In genomic region chr12:6620137-6620884, GRCh38 we compare ENCODE assay signal across 8 cellular contexts. TPM values are rescaled to one million over a fixed set of nuclear protein-coding genes. Genes with fewer than 3 reads are reported as not detected.
DNase-seq lines count a peak whose midpoint lies in the region; ATAC-seq, FAIRE-seq and TF ChIP-seq lines count a peak whose summit lies in the region.

No MANE protein-coding gene starts in this region.

- intact Hi-C loops in activated T-helper 1 cell treated with anti-CD3 and anti-CD28 coated beads, Interleukin-12 subunit alpha, Interleukin-12 subunit beta, Interleukin-2, Interleukin-4 antibody, amounts not matched to agents 30 ng/mL and 10 ng/mL and 1 ng/mL, durations not matched to agents 14 hours and 24 hours and 36 hours (cut with micrococcal nuclease): no loop called here
- intact Hi-C loops in prostate gland (cut with DNase I): no loop called here
- intact Hi-C loops in lower leg skin (cut with DNase I; ENCODE audit: low total_unique reads): no loop called here

- H3K9me3 Mint-ChIP-seq in activated T-helper 1 cell treated with anti-CD3 and anti-CD28 coated beads, Interleukin-12 subunit alpha, Interleukin-12 subunit beta, Interleukin-2, Interleukin-4 antibody, amounts not matched to agents 30 ng/mL and 10 ng/mL and 1 ng/mL, durations not matched to agents 14 hours and 24 hours and 36 hours: no peaks in the 10 kb centered on the region

- H3K4me3 ChIP-seq in gastroesophageal sphincter (peak overlapping the region in 1 of 2 donors; percentile 32), prostate gland (no peak overlapping the region), lower leg skin (ENCODE audit: low read depth, poor library complexity, severe bottlenecking) (no peak overlapping the region)

- H3K9ac ChIP-seq in ES-I3 (ENCODE audit: low read depth, low read length): peak overlapping the region; percentile 1; the same call in 1 of the 2 replicates

- WGBS in gastroesophageal sphincter (ENCODE audit: low coverage in 1 of 2), 2 donors: 44 to 70% methylated on average over 8 to 16 of the region's 88 CpGs
- 36% methylated on average over 63 of the region's 88 CpGs for WGBS in prostate gland
- WGBS in lower leg skin, 2 donors: 59 to 75% methylated on average over 62 to 82 of the region's 88 CpGs

- no peak overlapping the region for H3K27ac ChIP-seq in gastroesophageal sphincter
- H3K27ac ChIP-seq in prostate gland: no peak overlapping the region

- TF ChIP-seq POLR2A in gastroesophageal sphincter (IDR thresholded peaks at IDR 0.05): no peak
- no peak for TF ChIP-seq POLR2A in prostate gland (IDR thresholded peaks at IDR 0.05)
- TF ChIP-seq POLR2A in GM12891 (IDR thresholded peaks at IDR 0.05; ENCODE audit: low read depth, low read length): no peak
- TF ChIP-seq POLR2A in lower leg skin (IDR thresholded peaks at IDR 0.05): no peak

- H3K4me3 Mint-ChIP-seq in activated T-helper 1 cell treated with anti-CD3 and anti-CD28 coated beads, Interleukin-12 subunit alpha, Interleukin-12 subunit beta, Interleukin-2, Interleukin-4 antibody, amounts not matched to agents 30 ng/mL and 10 ng/mL and 1 ng/mL, durations not matched to agents 14 hours and 24 hours and 36 hours: peak overlapping the region; percentile 51

- H3K27ac Mint-ChIP-seq in activated T-helper 1 cell treated with anti-CD3 and anti-CD28 coated beads, Interleukin-12 subunit alpha, Interleukin-12 subunit beta, Interleukin-2, Interleukin-4 antibody, amounts not matched to agents 30 ng/mL and 10 ng/mL and 1 ng/mL, durations not matched to agents 14 hours and 24 hours and 36 hours: no peak overlapping the region

- H3K36me3 ChIP-seq in ES-I3 (ENCODE audit: insufficient read depth, low read length) (no peaks in the 10 kb centered on the region), gastroesophageal sphincter (no peaks in the 10 kb centered on the region), prostate gland (no peaks in the 10 kb centered on the region)

- H3K4me1 Mint-ChIP-seq in activated T-helper 1 cell treated with anti-CD3 and anti-CD28 coated beads, Interleukin-12 subunit alpha, Interleukin-12 subunit beta, Interleukin-2, Interleukin-4 antibody, amounts not matched to agents 30 ng/mL and 10 ng/mL and 1 ng/mL, durations not matched to agents 14 hours and 24 hours and 36 hours (ENCODE audit: low read depth): peaks cover 9% of the 10 kb centered on the region

- DNase-seq in activated T-helper 1 cell treated with anti-CD3 and anti-CD28 coated beads, Interleukin-12 subunit alpha, Interleukin-12 subunit beta, Interleukin-2, Interleukin-4 antibody, amounts not matched to agents 30 ng/mL and 10 ng/mL and 1 ng/mL, durations not matched to agents 14 hours and 24 hours and 36 hours (ENCODE audit: low spot score): peak; percentile 42
- DNase-seq in prostate gland (ENCODE audit: low spot score): no peak
- DNase-seq in HUDEP-2 (lab: John Stamatoyannopoulos, UW; ENCODE audit: unreplicated experiment in 76 of 76): no peak
- DNase-seq in GM12891 (ENCODE audit: insufficient read length, low spot score): no peak
- DNase-seq in lower leg skin (ENCODE audit: low spot score in 2 of 2): no peak

- FAIRE-seq in GM12891 (lab: Jason Lieb, UNC): no peak

- peak; percentile 55 for ATAC-seq in gastroesophageal sphincter
- no peak for ATAC-seq in GM18502 (IDR thresholded peaks at IDR 0.05; ENCODE audit: poor library complexity, unreplicated experiment)

- peak in 3 of 4 experiments; percentile 38 to 71 (median 54) for TF ChIP-seq CTCF in gastroesophageal sphincter (IDR thresholded peaks at IDR 0.05)
- TF ChIP-seq CTCF in prostate gland (IDR thresholded peaks at IDR 0.05): peak in 3 of 4 experiments; percentile 17 to 42 (median 33)
- no peak for TF ChIP-seq CTCF in lower leg skin (IDR thresholded peaks at IDR 0.05)

- no peaks in the 10 kb centered on the region for H3K9me3 ChIP-seq in ES-I3 (ENCODE audit: control insufficient read depth, insufficient read depth, low read length)
- no peaks in the 10 kb centered on the region for H3K9me3 ChIP-seq in gastroesophageal sphincter
- H3K9me3 ChIP-seq in prostate gland: no peaks in the 10 kb centered on the region

- H3K36me3 Mint-ChIP-seq in activated T-helper 1 cell treated with anti-CD3 and anti-CD28 coated beads, Interleukin-12 subunit alpha, Interleukin-12 subunit beta, Interleukin-2, Interleukin-4 antibody, amounts not matched to agents 30 ng/mL and 10 ng/mL and 1 ng/mL, durations not matched to agents 14 hours and 24 hours and 36 hours (ENCODE audit: low read depth): no peaks in the 10 kb centered on the region

- no peaks in the 10 kb centered on the region for H3K27me3 Mint-ChIP-seq in activated T-helper 1 cell treated with anti-CD3 and anti-CD28 coated beads, Interleukin-12 subunit alpha, Interleukin-12 subunit beta, Interleukin-2, Interleukin-4 antibody, amounts not matched to agents 30 ng/mL and 10 ng/mL and 1 ng/mL, durations not matched to agents 14 hours and 24 hours and 36 hours (ENCODE audit: insufficient read depth)

- H3K27me3 ChIP-seq in gastroesophageal sphincter (peaks cover 25% of the 10 kb centered on the region), prostate gland (replicated peaks; ENCODE audit: insufficient read depth) (no peaks in the 10 kb centered on the region)

- no peaks in the 10 kb centered on the region for H3K4me1 ChIP-seq in ES-I3 (ENCODE audit: insufficient read depth, low read length)
- H3K4me1 ChIP-seq in gastroesophageal sphincter: peaks cover 0 to 9% (median 3%) of the 10 kb centered on the region in 3 donors
- no peaks in the 10 kb centered on the region for H3K4me1 ChIP-seq in prostate gland (replicated peaks)

- TF ChIP-seq EP300 in gastroesophageal sphincter (IDR thresholded peaks at IDR 0.05): no peak

TF ChIP-seq in GM12891, 5 proteins besides CTCF, POLR2A, EP300 and RAD21:
- TF ChIP-seq TAF1 (IDR thresholded peaks at IDR 0.05; ENCODE audit: low read depth, low read length): no peak
- no peak for TF ChIP-seq SPI1 (IDR thresholded peaks at IDR 0.05; ENCODE audit: low read depth, low read length)
- TF ChIP-seq POLR2AphosphoS5 (IDR thresholded peaks at IDR 0.05; ENCODE audit: low read depth, low read length): no peak
- TF ChIP-seq POU2F2 (IDR thresholded peaks at IDR 0.05; ENCODE audit: low read depth, low read length): no peak
- no peak for TF ChIP-seq PAX5 (IDR thresholded peaks at IDR 0.05; ENCODE audit: insufficient read depth, low read length, severe bottlenecking)

RNA-seq across cellular contexts. Expression of gene CHD4, which starts 13.1 kb away (rescaled TPM):
- total RNA-seq in activated T-helper 1 cell treated with anti-CD3 and anti-CD28 coated beads, Interleukin-12 subunit alpha, Interleukin-12 subunit beta, Interleukin-2, Interleukin-4 antibody, amounts not matched to agents 30 ng/mL and 10 ng/mL and 1 ng/mL, durations not matched to agents 14 hours and 24 hours and 36 hours: 348 and 368 TPM in 2 replicates
- total RNA-seq in gastroesophageal sphincter (100 to 1,000 TPM; 133 to 266 (median 219) TPM), prostate gland (100 to 1,000 TPM; 124 to 240 TPM), lower leg skin (100 to 1,000 TPM; 167 to 235 (median 205) TPM)
- 101 TPM for polyA plus RNA-seq in GM12891 (2012; ENCODE audit: low read depth, missing spikeins)

RNA-seq across cellular contexts. Expression of gene LPAR5, which starts 15.4 kb away (rescaled TPM):
- total RNA-seq in activated T-helper 1 cell treated with anti-CD3 and anti-CD28 coated beads, Interleukin-12 subunit alpha, Interleukin-12 subunit beta, Interleukin-2, Interleukin-4 antibody, amounts not matched to agents 30 ng/mL and 10 ng/mL and 1 ng/mL, durations not matched to agents 14 hours and 24 hours and 36 hours: 2.8 and 3.1 TPM in 2 replicates
- total RNA-seq in gastroesophageal sphincter: 1 to 10 TPM in 2 of 4 donors, under 1 TPM in 2; 0.47 to 2.0 (median 1.2) TPM
- total RNA-seq in prostate gland: 1 to 10 TPM in 1 of 2 donors, under 1 TPM in 1; 0.59 to 1.9 TPM
- 2.9 TPM for polyA plus RNA-seq in GM12891 (2012; ENCODE audit: low read depth, missing spikeins)
- 10 to 100 TPM; 11.0 to 16.4 (median 12.4) TPM for total RNA-seq in lower leg skin

RNA-seq across cellular contexts. Expression of gene ACRBP, which starts 26.9 kb away (rescaled TPM):
- total RNA-seq in activated T-helper 1 cell treated with anti-CD3 and anti-CD28 coated beads, Interleukin-12 subunit alpha, Interleukin-12 subunit beta, Interleukin-2, Interleukin-4 antibody, amounts not matched to agents 30 ng/mL and 10 ng/mL and 1 ng/mL, durations not matched to agents 14 hours and 24 hours and 36 hours: 0.83 and 1.0 TPM in 2 replicates
- 1 to 10 TPM in 2 of 4 donors, under 1 TPM in 1, not detected in 1; 0.81 to 3.2 (median 2.4) TPM for total RNA-seq in gastroesophageal sphincter
- total RNA-seq in prostate gland: 10 to 100 TPM in 1 of 2 donors, 1 to 10 TPM in 1; 2.3 to 49.6 TPM
- 0.87 TPM for polyA plus RNA-seq in GM12891 (2012; ENCODE audit: low read depth, missing spikeins)
- total RNA-seq in lower leg skin: 1 to 10 TPM in 2 of 4 donors, under 1 TPM in 2; 0.42 to 8.6 (median 0.76) TPM

RNA-seq across cellular contexts. Expression of gene ING4, which starts 42.6 kb away (rescaled TPM):
- total RNA-seq in activated T-helper 1 cell treated with anti-CD3 and anti-CD28 coated beads, Interleukin-12 subunit alpha, Interleukin-12 subunit beta, Interleukin-2, Interleukin-4 antibody, amounts not matched to agents 30 ng/mL and 10 ng/mL and 1 ng/mL, durations not matched to agents 14 hours and 24 hours and 36 hours: 14.6 and 15.0 TPM in 2 replicates
- total RNA-seq in gastroesophageal sphincter: 10 to 100 TPM; 43.2 to 63.8 (median 54.3) TPM
- 10 to 100 TPM; 75.5 to 78.9 TPM for total RNA-seq in prostate gland
- 35.4 TPM for polyA plus RNA-seq in GM12891 (2012; ENCODE audit: low read depth, missing spikeins)
- total RNA-seq in lower leg skin: 10 to 100 TPM; 40.8 to 63.6 (median 56.0) TPM

RNA-seq across cellular contexts. Expression of gene NOP2, which starts 52.2 kb away (rescaled TPM):
- 194 and 196 TPM in 2 replicates for total RNA-seq in activated T-helper 1 cell treated with anti-CD3 and anti-CD28 coated beads, Interleukin-12 subunit alpha, Interleukin-12 subunit beta, Interleukin-2, Interleukin-4 antibody, amounts not matched to agents 30 ng/mL and 10 ng/mL and 1 ng/mL, durations not matched to agents 14 hours and 24 hours and 36 hours
- total RNA-seq in gastroesophageal sphincter (10 to 100 TPM; 22.5 to 49.8 (median 26.8) TPM), prostate gland (10 to 100 TPM; 14.5 to 42.9 TPM), lower leg skin (10 to 100 TPM; 16.2 to 24.0 (median 23.4) TPM)
- 56.8 TPM for polyA plus RNA-seq in GM12891 (2012; ENCODE audit: low read depth, missing spikeins)

Comparison
In these comparisons a context has a peak if more than half of its experiments do, and no peak if none do; other contexts are left out.
1. CTCF ChIP-seq: peak in gastroesophageal sphincter (3 of 4) and prostate gland (3 of 4); none in lower leg skin (0 of 3).